Comparison of ENCODE assay signal across 8 cellular contexts in the genomic region with DNA sequence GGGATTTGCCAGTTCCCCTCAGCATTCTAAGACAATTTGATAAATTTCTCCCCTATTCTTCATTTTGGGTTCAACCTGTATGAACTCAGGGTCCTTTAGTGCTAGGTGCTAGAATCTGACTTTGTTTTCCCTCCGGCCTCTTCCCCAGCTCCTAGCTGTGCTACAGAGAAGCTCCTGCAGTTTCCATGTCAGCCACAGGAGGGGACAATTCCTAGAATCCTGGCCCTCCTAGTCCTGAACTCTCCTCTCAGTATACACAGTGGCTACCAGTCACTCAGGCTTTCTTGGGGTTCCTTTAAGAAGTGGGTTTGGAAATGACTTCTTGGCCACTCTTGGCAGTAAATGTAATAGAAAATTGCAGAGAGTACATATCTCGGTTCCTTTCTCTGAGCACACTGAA. TPM values are rescaled to one million over a fixed set of nuclear protein-coding genes. Genes with fewer than 3 reads are reported as not detected.
DNase-seq lines count a peak whose midpoint lies in the region; TF ChIP-seq lines count a peak whose summit lies in the region.

No MANE protein-coding gene starts in this region.

- WGBS in adrenal gland, 4 donors = 85 to 94% (median 91%) methylated on average over 2 of the region's 2 CpGs

- H3K9me3 ChIP-seq in BE2C (no peaks in the 10 kb centered on the region), adrenal gland (replicated peaks in 1 of 3) (no peaks in the 10 kb centered on the region), Karpas-422 (ENCODE audit: low read length) (no peaks in the 10 kb centered on the region)

- H3K79me2 ChIP-seq in Karpas-422 (ENCODE audit: low read length) = no peaks in the 10 kb centered on the region

- H3K4me1 ChIP-seq in BE2C (no peaks in the 10 kb centered on the region), adrenal gland (replicated peaks in 1 of 2) (no peaks in the 10 kb centered on the region), Karpas-422 (ENCODE audit: low read length) (peaks cover 5% of the 10 kb centered on the region; the same call in 1 of the 2 replicates)

- H3K27ac ChIP-seq in adrenal gland = no peak overlapping the region
- no peak overlapping the region for H3K27ac ChIP-seq in Karpas-422 (ENCODE audit: low read length)

- TF ChIP-seq POLR2A in adrenal gland (IDR thresholded peaks at IDR 0.05) = no peak

- peak; percentile 57 for TF ChIP-seq CTCF in BE2C (IDR thresholded peaks at IDR 0.05; ENCODE audit: low read depth, low read length)
- TF ChIP-seq CTCF in adrenal gland (IDR thresholded peaks at IDR 0.05) = peak; percentile 28 to 55 (median 37)
- TF ChIP-seq CTCF in kidney epithelial cell (IDR thresholded peaks at IDR 0.05; ENCODE audit: insufficient read depth, low read length, poor library complexity, severe bottlenecking) = peak; percentile 60

- no peaks in the 10 kb centered on the region for H3K27me3 ChIP-seq in BE2C
- H3K27me3 ChIP-seq in adrenal gland = no peaks in the 10 kb centered on the region
- no peaks in the 10 kb centered on the region for H3K27me3 ChIP-seq in kidney epithelial cell (ENCODE audit: control insufficient read depth, insufficient read depth, low read length)
- H3K27me3 ChIP-seq in Karpas-422 (ENCODE audit: low read length) = no peaks in the 10 kb centered on the region

- H3K9me2 ChIP-seq in Karpas-422 (replicated peaks; ENCODE audit: insufficient read depth, low read length) = no peaks in the 10 kb centered on the region

- H3K4me3 ChIP-seq in BE2C (ENCODE audit: low read depth, low read length) (no peak overlapping the region), adrenal gland (no peak overlapping the region), kidney epithelial cell (ENCODE audit: low read depth, low read length) (no peak overlapping the region), Karpas-422 (ENCODE audit: low read length) (no peak overlapping the region)

- H2AFZ ChIP-seq in Karpas-422 (ENCODE audit: low read length) = no peak overlapping the region

- no peak overlapping the region for H3K9ac ChIP-seq in Karpas-422 (ENCODE audit: low read length)

- H3K36me3 ChIP-seq in BE2C (no peaks in the 10 kb centered on the region), adrenal gland (replicated peaks in 1 of 2) (no peaks in the 10 kb centered on the region), kidney epithelial cell (ENCODE audit: control insufficient read depth, insufficient read depth, low read length) (no peaks in the 10 kb centered on the region), Karpas-422 (ENCODE audit: insufficient read depth, low read length) (no peaks in the 10 kb centered on the region)

- no peaks in the 10 kb centered on the region for H4K20me1 ChIP-seq in Karpas-422 (ENCODE audit: insufficient read depth, low read depth, low read length)

- DNase-seq in BE2C (peak; percentile 26), HT-29 (ENCODE audit: low spot score) (peak; percentile 50), adrenal gland (peak in 4 of 7 donors; percentile 22 to 72 (median 32)), kidney epithelial cell (ENCODE audit: low read depth) (no peak), Karpas-422 (no peak), RPMI8226 (no peak)
- DNase-seq in activated CD4-positive, CD25-positive, alpha-beta regulatory T cell treated with anti-CD3 and anti-CD28 coated beads, Interleukin-2, amount 50 U/mL, for 72 hours = no peak
- DNase-seq in effector CD8-positive, alpha-beta T cell (lab: John Stamatoyannopoulos, UW) = no peak

- no peak overlapping the region for H3K4me2 ChIP-seq in Karpas-422 (ENCODE audit: low read depth, low read length, poor library complexity, severe bottlenecking)

- intact Hi-C loops in adrenal gland (cut with DNase I) = no loop called here

RNA-seq across cellular contexts. Expression of a gene that starts 4.9 kb away (rescaled TPM):
- 12.6 TPM for polyA plus RNA-seq in BE2C (2012; ENCODE audit: insufficient read depth, insufficient read length, low read depth)
- total RNA-seq in HT-29 (2014; rRNA removed; shearing (Covaris generic)) = not detected in 2 replicates
- 10 to 100 TPM in 4 of 8 donors, 1 to 10 TPM in 4; 5.6 to 15.3 (median 10.3) TPM for total RNA-seq in adrenal gland
- 10 to 100 TPM in 1 of 3 donors, 1 to 10 TPM in 2; 8.9 to 10.1 (median 9.9) TPM for polyA plus RNA-seq in adrenal gland
- 18.8 and 21.8 TPM in 2 replicates for total RNA-seq in kidney epithelial cell
- total RNA-seq in Karpas-422 (2014; rRNA removed; shearing (Covaris generic); ENCODE audit: low replicate concordance) = 22.6 and 28.7 TPM in 2 replicates

RNA-seq across cellular contexts. Expression of a gene that starts 48.0 kb away (rescaled TPM):
- not detected for polyA plus RNA-seq in BE2C (2012; ENCODE audit: insufficient read depth, insufficient read length, low read depth)
- total RNA-seq in HT-29 (2014; rRNA removed; shearing (Covaris generic)) = not detected in 2 replicates
- total RNA-seq in adrenal gland (not detected), kidney epithelial cell (not detected in 2 replicates)
- polyA plus RNA-seq in adrenal gland = not detected
- not detected in 2 replicates for total RNA-seq in Karpas-422 (2014; rRNA removed; shearing (Covaris generic); ENCODE audit: low replicate concordance)

Comparison
In these comparisons a context has a peak if more than half of its experiments do, and no peak if none do; other contexts are left out.
1. DNase-seq: peak in BE2C (single experiment), HT-29 (single experiment) and adrenal gland (4 of 7); none in kidney epithelial cell (single experiment), activated CD4-positive, CD25-positive, alpha-beta regulatory T cell treated with anti-CD3 and anti-CD28 coated beads, Interleukin-2, amount 50 U/mL, for 72 hours (single experiment), effector CD8-positive, alpha-beta T cell (single experiment), Karpas-422 (single experiment) and RPMI8226 (single experiment).
2. Peak in every context shown above with its lines, with median percentiles within 50 percentile points of each other: CTCF ChIP-seq.